8 cellular contexts compared by ENCODE assay signal in genomic region chr10:31760674-31761081, GRCh38.
DNase-seq lines count a peak whose midpoint lies in the region; ATAC-seq, FAIRE-seq and TF ChIP-seq lines count a peak whose summit lies in the region.

No MANE protein-coding gene starts in this region.

- no peak overlapping the region for H3K9ac ChIP-seq in K562 (ENCODE audit: insufficient read depth in 1 of 2, low read depth in 2 of 2, low read length in 2 of 2)

- TF ChIP-seq EP300 in K562 (IDR thresholded peaks at IDR 0.05; ENCODE audit: low read length), result no peak

- TF ChIP-seq CTCF in K562 (IDR thresholded peaks at IDR 0.05 in 2 of 3, conservative IDR thresholded peaks at IDR 0.05 in 1 of 3; ENCODE audit: insufficient read depth in 2 of 3, low read depth in 1 of 3, low read length in 3 of 3), result no peak
- no peak for TF ChIP-seq CTCF in vagina (IDR thresholded peaks at IDR 0.05)

- peak overlapping the region; percentile 95 for H2AFZ ChIP-seq in K562 (ENCODE audit: low read depth, low read length)

- DNase-seq in stimulated activated naive CD8-positive, alpha-beta T cell treated with anti-CD3 and anti-CD28 coated beads, Interleukin-15, Interleukin-2, amounts not matched to agents 100 U/mL and 50 U/mL, for 24 hours, result no peak
- no peak for DNase-seq in K562 (ENCODE audit: extremely low read depth in 1 of 4, low spot score in 3 of 4)
- DNase-seq in vagina (ENCODE audit: extremely low spot score in 2 of 2), result no peak
- no peak for DNase-seq in stimulated activated CD4-positive, alpha-beta T cell treated with anti-CD3 and anti-CD28 coated beads, Interleukin-2, amount 100 ng/mL, for 48 hours
- DNase-seq in retina, result no peak

- WGBS in K562 (ENCODE audit: insufficient coverage, low coverage, missing lambda C conversion rate), result 24% methylated on average over 8 of the region's 8 CpGs

- no peaks in the 10 kb centered on the region for H3K79me2 ChIP-seq in K562 (ENCODE audit: control insufficient read depth, insufficient read depth, low read length)

- H3K4me1 ChIP-seq in K562 (replicated peaks in 1 of 2; ENCODE audit: control insufficient read depth in 2 of 2, insufficient read depth in 2 of 2, low read length in 2 of 2) (peaks cover 5 to 10% of the 10 kb centered on the region in 2 experiments; a peak in 4 of 5 replicates), mononuclear cell (ENCODE audit: insufficient read depth, low read length) (peaks cover 25% of the 10 kb centered on the region), vagina (peaks cover 29% of the 10 kb centered on the region)

- H3K27ac Mint-ChIP-seq in stimulated activated naive CD8-positive, alpha-beta T cell treated with anti-CD3 and anti-CD28 coated beads, Interleukin-15, Interleukin-2, amounts not matched to agents 100 ng/mL and 50 ng/mL, for 24 hours, result peak overlapping the region; percentile 87

- CTCF ChIA-PET in K562 (lab: Yijun Ruan, JAX; ENCODE audit: low intra/inter-chr PET ratio), result no interaction called here

- TF ChIP-seq POLR2A in K562 (conservative IDR thresholded peaks at IDR 0.05) (no peak), vagina (IDR thresholded peaks at IDR 0.05) (no peak)

- H3K4me3 ChIP-seq in K562, result peak overlapping the region; percentile 35
- peak overlapping the region; percentile 32 for H3K4me3 ChIP-seq in mononuclear cell (ENCODE audit: low read length)
- H3K4me3 ChIP-seq in vagina, result peak overlapping the region; percentile 38 to 80

- no peaks in the 10 kb centered on the region for H4K20me1 ChIP-seq in K562 (replicated peaks; ENCODE audit: control insufficient read depth, insufficient read depth, low read length)

- H3K9me3 ChIP-seq in K562 (replicated peaks; ENCODE audit: control insufficient read depth, insufficient read depth, low read depth, low read length), result no peaks in the 10 kb centered on the region
- H3K9me3 ChIP-seq in mononuclear cell (ENCODE audit: low read depth, low read length), result no peaks in the 10 kb centered on the region
- no peaks in the 10 kb centered on the region for H3K9me3 ChIP-seq in vagina

- H3K36me3 Mint-ChIP-seq in stimulated activated naive CD8-positive, alpha-beta T cell treated with anti-CD3 and anti-CD28 coated beads, Interleukin-15, Interleukin-2, amounts not matched to agents 100 ng/mL and 50 ng/mL, for 24 hours (ENCODE audit: low read depth), result no peaks in the 10 kb centered on the region

- peak overlapping the region; percentile 90 for H3K4me3 Mint-ChIP-seq in stimulated activated naive CD8-positive, alpha-beta T cell treated with anti-CD3 and anti-CD28 coated beads, Interleukin-15, Interleukin-2, amounts not matched to agents 100 ng/mL and 50 ng/mL, for 24 hours

- peaks cover 16% of the 10 kb centered on the region for H3K4me1 Mint-ChIP-seq in stimulated activated naive CD8-positive, alpha-beta T cell treated with anti-CD3 and anti-CD28 coated beads, Interleukin-15, Interleukin-2, amounts not matched to agents 100 ng/mL and 50 ng/mL, for 24 hours (ENCODE audit: low read depth)

- H3K9me3 Mint-ChIP-seq in stimulated activated naive CD8-positive, alpha-beta T cell treated with anti-CD3 and anti-CD28 coated beads, Interleukin-15, Interleukin-2, amounts not matched to agents 100 ng/mL and 50 ng/mL, for 24 hours, result peaks cover 3% of the 10 kb centered on the region

- POLR2A ChIA-PET in K562 (lab: Yijun Ruan, JAX), result interaction anchor here (0.9 kb wide), 1 partner anchor 10 kb away, joined by 3 read pairs; no protein-coding TSS in a partner anchor

- H3K4me2 ChIP-seq in K562 (ENCODE audit: insufficient read depth, low read length), result peak overlapping the region; percentile 86

- intact Hi-C loops in K562 (cut with micrococcal nuclease), result no loop called here
- intact Hi-C loops in vagina (cut with DNase I), result loop anchor here (1.0 to 5.0 kb wide), 2 partner anchors 158 to 976 kb away; no protein-coding TSS in a partner anchor

- H3K27me3 ChIP-seq in K562 (ENCODE audit: control insufficient read depth in 2 of 2, insufficient read depth in 2 of 2, low read length in 2 of 2) (peaks cover 13 to 22% of the 10 kb centered on the region in 2 experiments; a peak in 4 of 5 replicates), mononuclear cell (ENCODE audit: insufficient read depth, low read length) (no peaks in the 10 kb centered on the region), vagina (no peaks in the 10 kb centered on the region)

- ATAC-seq in stimulated activated naive CD8-positive, alpha-beta T cell treated with anti-CD3 and anti-CD28 coated beads, Interleukin-15, Interleukin-2, amounts not matched to agents 100 U/mL and 50 U/mL, for 24 hours, result no peak
- ATAC-seq in K562 (no peak), GM21529 (IDR thresholded peaks at IDR 0.05; ENCODE audit: unreplicated experiment) (no peak)

- H3K27me3 Mint-ChIP-seq in stimulated activated naive CD8-positive, alpha-beta T cell treated with anti-CD3 and anti-CD28 coated beads, Interleukin-15, Interleukin-2, amounts not matched to agents 100 ng/mL and 50 ng/mL, for 24 hours, result no peaks in the 10 kb centered on the region

- H3K27ac ChIP-seq in K562 (ENCODE audit: extremely low read depth, low read depth, low read length), result no peak overlapping the region
- peak overlapping the region; percentile 97 for H3K27ac ChIP-seq in vagina

- H3K36me3 ChIP-seq in K562 (ENCODE audit: control insufficient read depth, insufficient read depth, low read length) (no peaks in the 10 kb centered on the region), vagina (no peaks in the 10 kb centered on the region)

- no peaks in the 10 kb centered on the region for H3K9me1 ChIP-seq in K562 (ENCODE audit: control insufficient read depth, insufficient read depth, low read length)

- no peak for FAIRE-seq in K562 (lab: Jason Lieb, UNC)

- TF ChIP-seq RAD21 in K562 (CRISPR knock-in tag; conservative IDR thresholded peaks at IDR 0.05 in 1 of 2, IDR thresholded peaks at IDR 0.05 in 1 of 2), result no peak

- BruUV-seq in K562 (replicated peaks; lab: Mats Ljungman, UMichigan), result no TSS peak

- in situ Hi-C loops in K562 (cut with MboI), result no loop called here

TF ChIP-seq in K562, 482 proteins besides CTCF, POLR2A, EP300 and RAD21 (continues in another document):
- no peak for TF ChIP-seq POU5F1 (IDR thresholded peaks at IDR 0.05; ENCODE audit: borderline replicate concordance, low read depth, low read length, partially characterized antibody)
- TF ChIP-seq HSF4 (CRISPR knock-in tag; IDR thresholded peaks at IDR 0.05; ENCODE audit: borderline replicate concordance), result no peak
- no peak for TF ChIP-seq ZNF23 (CRISPR knock-in tag; IDR thresholded peaks at IDR 0.05)
- TF ChIP-seq HIVEP1 (CRISPR knock-in tag; IDR thresholded peaks at IDR 0.05), result no peak
- TF ChIP-seq NFYB (IDR thresholded peaks at IDR 0.05; ENCODE audit: extremely low read depth, insufficient read length), result no peak
- TF ChIP-seq ZBTB33 (CRISPR knock-in tag; IDR thresholded peaks at IDR 0.05), result no peak
- TF ChIP-seq UBTF (IDR thresholded peaks at IDR 0.05; ENCODE audit: borderline replicate concordance in 1 of 2, low read depth in 2 of 2, low read length in 2 of 2), result no peak
- no peak for TF ChIP-seq POLR3A (IDR thresholded peaks at IDR 0.05; ENCODE audit: borderline replicate concordance, extremely low read depth, insufficient read depth, insufficient read length)
- no peak for TF ChIP-seq SAP30 (IDR thresholded peaks at IDR 0.05; ENCODE audit: borderline replicate concordance, insufficient read depth, low read depth, low read length, poor library complexity, severe bottlenecking)
- no peak for TF ChIP-seq TAF9B (IDR thresholded peaks at IDR 0.05; ENCODE audit: partially characterized antibody)
- no peak for TF ChIP-seq ZKSCAN8 (CRISPR knock-in tag; IDR thresholded peaks at IDR 0.05)
